Comparison of ENCODE assay signal across 20 cellular contexts in the genomic region with DNA sequence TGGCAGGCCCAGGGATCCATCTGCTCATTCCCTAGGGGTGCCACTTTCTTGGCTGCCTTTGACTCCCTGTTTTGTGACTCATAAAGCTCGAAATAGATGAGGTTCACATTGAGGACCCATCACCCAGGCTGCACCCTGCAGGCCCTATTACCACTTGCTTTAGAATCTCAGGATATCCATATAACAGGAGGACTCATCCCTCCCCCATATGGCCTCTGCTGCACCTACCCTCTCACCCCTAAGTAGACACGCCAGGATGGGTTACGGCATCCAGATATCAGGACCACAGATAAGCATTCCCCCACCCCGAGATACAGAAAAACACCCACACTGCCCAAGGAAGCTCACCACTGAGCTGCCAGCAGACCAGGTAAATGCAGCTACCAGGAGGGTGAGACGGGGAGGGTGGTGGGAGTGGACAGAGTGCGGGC.
DNase-seq lines count a peak whose midpoint lies in the region; ATAC-seq and TF ChIP-seq lines count a peak whose summit lies in the region.
"Had no signal": no experiment of that assay in that cellular context is flagged by ENCODE, and none has a peak within 500 bp of the region (broad histone marks: within the 10 kb centered on the region; RNA-seq: fewer than 3 reads in every experiment).

No MANE protein-coding gene starts in this region.

- peaks cover 6 to 39% of the 10 kb centered on the region in 2 experiments; a peak in 3 of 4 replicates for H3K79me1 ChIP-seq in IMR-90 (ENCODE audit: low read depth in 1 of 2, low read length in 2 of 2)

- H3K36me3 Mint-ChIP-seq in activated naive CD4-positive, alpha-beta T cell treated with anti-CD3 and anti-CD28 coated beads, Interleukin-2, amount 10 ng/mL, durations not matched to agents 7 days and 5 days, result no peaks in the 10 kb centered on the region
- H3K36me3 Mint-ChIP-seq: CD8-positive, alpha-beta T cell had no signal

- H3K9me1 ChIP-seq in IMR-90 (ENCODE audit: insufficient read depth, low read length), result peaks cover 15% of the 10 kb centered on the region; the same call in 1 of the 2 replicates

- H2BK20ac ChIP-seq in IMR-90 (ENCODE audit: low read depth, low read length), result peak overlapping the region; percentile 65; the same call in 1 of the 2 replicates

- peak overlapping the region; percentile 48 for H2BK5ac ChIP-seq in IMR-90 (ENCODE audit: low read depth, low read length, poor library complexity, severe bottlenecking)

- H3K27ac Mint-ChIP-seq in activated naive CD4-positive, alpha-beta T cell treated with anti-CD3 and anti-CD28 coated beads, Interleukin-2, amount 10 ng/mL, durations not matched to agents 7 days and 5 days, result peak overlapping the region; percentile 24
- H3K27ac Mint-ChIP-seq: CD8-positive, alpha-beta T cell had no signal

- peak overlapping the region; percentile 56; the same call in 1 of the 2 replicates for H4K5ac ChIP-seq in IMR-90 (ENCODE audit: low read depth, low read length)

- H3K36me3 ChIP-seq in IMR-90 (ENCODE audit: control insufficient read depth, insufficient read depth, low read length) (0 out of 2 replicates have a peak, but pooled peaks cover 2% of the 10 kb centered on the region), stomach (no peaks in the 10 kb centered on the region), Karpas-422 (ENCODE audit: insufficient read depth, low read length) (no peaks in the 10 kb centered on the region)
- H3K36me3 ChIP-seq: tibial nerve had no signal

- H3K27ac ChIP-seq in IMR-90 (ENCODE audit: insufficient read depth, low read length) (no peak overlapping the region), stomach (no peak overlapping the region), Karpas-422 (ENCODE audit: low read length) (no peak overlapping the region)
- H3K27ac ChIP-seq: PC-9, tibial nerve had no signal

- H3K4me2 ChIP-seq in IMR-90 (ENCODE audit: low read depth, low read length) (no peak overlapping the region), Karpas-422 (ENCODE audit: low read depth, low read length, poor library complexity, severe bottlenecking) (no peak overlapping the region)
- H3K4me2 ChIP-seq: PC-9 had no signal

- H3K9ac ChIP-seq in IMR-90 (ENCODE audit: low read depth, low read length) (no peak overlapping the region), Karpas-422 (ENCODE audit: low read length) (no peak overlapping the region)

- peak overlapping the region; percentile 35; the same call in 1 of the 2 replicates for H2AK5ac ChIP-seq in IMR-90 (ENCODE audit: low read depth, low read length)

- no peaks in the 10 kb centered on the region for H3K9me3 Mint-ChIP-seq in activated naive CD4-positive, alpha-beta T cell treated with anti-CD3 and anti-CD28 coated beads, Interleukin-2, amount 10 ng/mL, durations not matched to agents 7 days and 5 days
- H3K9me3 Mint-ChIP-seq: CD8-positive, alpha-beta T cell had no signal

- TF ChIP-seq RAD21 in IMR-90 (IDR thresholded peaks at IDR 0.05; ENCODE audit: low read length), result no peak

- peak overlapping the region; percentile 53 for H2AK9ac ChIP-seq in IMR-90 (replicated peaks; ENCODE audit: low read depth, low read length, poor library complexity)

- DNase-seq in activated naive CD4-positive, alpha-beta T cell treated with anti-CD3 and anti-CD28 coated beads, Interleukin-2, amount 10 ng/mL, durations not matched to agents 7 days and 5 days, result no peak
- DNase-seq in activated naive CD4-positive, alpha-beta T cell treated with Interleukin-2 at 50 U/mL for 16 hours, result no peak
- DNase-seq in IMR-90, result no peak
- DNase-seq in fibroblast of mammary gland (ENCODE audit: low read depth), result peak; percentile 24
- DNase-seq in stomach, result peak; percentile 15
- no peak for DNase-seq in GOT3 (lab: John Stamatoyannopoulos, UW)
- no peak for DNase-seq in Karpas-422
- DNase-seq: activated CD4-positive, alpha-beta T cell treated with anti-CD3 and anti-CD28 coated beads for 1 hour; anterior cingulate cortex; foreskin melanocyte; HCEC 1CT; NCI-H2081 treated with DMSO at 0.1 percent for 48 hours; NCI-H526 treated with DMSO at 0.1 percent for 48 hours; PC-9; stimulated activated naive CD4-positive, alpha-beta T cell treated with Interleukin-2 at 50 U/mL for 16 hours; T-helper 9 cell had no signal

- no peaks in the 10 kb centered on the region for H3K4me1 Mint-ChIP-seq in activated naive CD4-positive, alpha-beta T cell treated with anti-CD3 and anti-CD28 coated beads, Interleukin-2, amount 10 ng/mL, durations not matched to agents 7 days and 5 days

- H3K4me3 Mint-ChIP-seq in activated naive CD4-positive, alpha-beta T cell treated with anti-CD3 and anti-CD28 coated beads, Interleukin-2, amount 10 ng/mL, durations not matched to agents 7 days and 5 days, result no peak overlapping the region
- H3K4me3 Mint-ChIP-seq: CD8-positive, alpha-beta T cell had no signal

- no peak for TF ChIP-seq EP300 in stomach (IDR thresholded peaks at IDR 0.05)

- H4K20me1 ChIP-seq in IMR-90 (ENCODE audit: insufficient read depth, low read length) (no peaks in the 10 kb centered on the region), Karpas-422 (ENCODE audit: insufficient read depth, low read depth, low read length) (no peaks in the 10 kb centered on the region; the same call in 1 of the 2 replicates)

- peak overlapping the region; percentile 62 for H4K91ac ChIP-seq in IMR-90 (ENCODE audit: insufficient read depth, low read depth, low read length)

- H3K23ac ChIP-seq in IMR-90 (ENCODE audit: low read depth, low read length), result no peak overlapping the region

- H3K4ac ChIP-seq in IMR-90 (ENCODE audit: low read depth, low read length), result peak overlapping the region; percentile 79

- no peak for TF ChIP-seq CTCF in IMR-90 (conservative IDR thresholded peaks at IDR 0.05; ENCODE audit: low read depth, low read length)
- TF ChIP-seq CTCF in fibroblast of mammary gland (conservative IDR thresholded peaks at IDR 0.05; ENCODE audit: control insufficient read depth, insufficient read depth, low read depth, low read length), result no peak
- TF ChIP-seq CTCF in stomach (IDR thresholded peaks at IDR 0.05), result no peak

- H3K4me1 ChIP-seq in IMR-90 (ENCODE audit: control insufficient read depth, insufficient read depth, low read length) (peaks cover 14% of the 10 kb centered on the region), stomach (no peaks in the 10 kb centered on the region), Karpas-422 (ENCODE audit: low read length) (no peaks in the 10 kb centered on the region)
- H3K4me1 ChIP-seq: tibial nerve had no signal

- TF ChIP-seq POLR2A in IMR-90 (IDR thresholded peaks at IDR 0.05; ENCODE audit: low read depth, low read length), result no peak
- TF ChIP-seq POLR2A in stomach (IDR thresholded peaks at IDR 0.05), result no peak

- in situ Hi-C loops in IMR-90 (cut with MboI; ENCODE audit: low sequenced_read_pairs), result no loop called here

- peak overlapping the region; percentile 42; the same call in 1 of the 2 replicates for H3K18ac ChIP-seq in IMR-90 (ENCODE audit: low read depth, low read length)

- BruUV-seq in IMR-90 (replicated peaks; lab: Mats Ljungman, UMichigan), result no TSS peak

- H2BK120ac ChIP-seq in IMR-90 (ENCODE audit: low read depth, low read length), result peak overlapping the region; percentile 54

- H3K27me3 ChIP-seq in IMR-90 (ENCODE audit: control insufficient read depth, insufficient read depth, low read length) (no peaks in the 10 kb centered on the region), stomach (peaks cover 0 to 8% (median 0%) of the 10 kb centered on the region in 3 donors), Karpas-422 (ENCODE audit: low read length) (no peaks in the 10 kb centered on the region)
- H3K27me3 ChIP-seq: tibial nerve had no signal

- CTCF ChIA-PET in activated naive CD4-positive, alpha-beta T cell treated with anti-CD3 and anti-CD28 coated beads, Interleukin-2, amount 10 ng/mL, durations not matched to agents 7 days and 5 days (lab: Charles Lee), result interaction anchor here (0.8 kb wide), 1 partner anchor 13 kb away, joined by 3 read pairs; no protein-coding TSS in a partner anchor
- CTCF ChIA-PET in IMR-90 (lab: Yijun Ruan, JAX), result interaction anchor here (0.6 to 1.4 kb wide), 6 partner anchors 11 to 1099 kb away, joined by 3 to 5 read pairs (median 3); no protein-coding TSS in a partner anchor

- POLR2A ChIA-PET in IMR-90 (lab: Charles Lee; ENCODE audit: unreplicated experiment), result no interaction called here

- H3K9me3 ChIP-seq in IMR-90 (ENCODE audit: control insufficient read depth, insufficient read depth, low read length), result no peaks in the 10 kb centered on the region
- H3K9me3 ChIP-seq in stomach, result no peaks in the 10 kb centered on the region
- H3K9me3 ChIP-seq in Karpas-422 (ENCODE audit: low read length), result no peaks in the 10 kb centered on the region
- H3K9me3 ChIP-seq: tibial nerve had no signal

- ATAC-seq in IMR-90 (ENCODE audit: low read depth) (no peak), GM21423 (IDR thresholded peaks at IDR 0.05; ENCODE audit: unreplicated experiment) (no peak)
- ATAC-seq: CD8-positive, alpha-beta T cell; sciatic nerve had no signal

- H4K8ac ChIP-seq in IMR-90 (ENCODE audit: low read depth in 2 of 2, low read length in 2 of 2), result peak overlapping the region in 1 of 2 experiments; percentile 46; a peak in 1 of 4 replicates

- no peak overlapping the region for H3K4me3 ChIP-seq in IMR-90 (ENCODE audit: insufficient read depth, low read depth, low read length)
- no peak overlapping the region for H3K4me3 ChIP-seq in fibroblast of mammary gland (ENCODE audit: control insufficient read depth, low read depth, low read length)
- no peak overlapping the region for H3K4me3 ChIP-seq in stomach
- H3K4me3 ChIP-seq in Karpas-422 (ENCODE audit: low read length), result no peak overlapping the region
- H3K4me3 ChIP-seq: PC-9, tibial nerve had no signal

- WGBS in IMR-90 (ENCODE audit: extremely low coverage in 2 of 2, insufficient read length in 1 of 2), 2 experiments, result 100% methylated on average over 2 of the region's 6 CpGs; no CpG with 5 or more reads in 1 of the 2 experiments
- 74 to 85% (median 75%) methylated on average over 6 of the region's 6 CpGs for WGBS in stomach, 5 donors

- H3K79me2 ChIP-seq in Karpas-422 (ENCODE audit: low read length), result no peaks in the 10 kb centered on the region

- H3K9me2 ChIP-seq in Karpas-422 (replicated peaks; ENCODE audit: insufficient read depth, low read length), result no peaks in the 10 kb centered on the region

- dilution Hi-C loops in IMR-90 (cut with HindIII; ENCODE audit: low sequenced_read_pairs, unreplicated experiment), result no loop called here

- H3K56ac ChIP-seq in IMR-90 (ENCODE audit: extremely low read depth, insufficient read depth, low read length), result no peak overlapping the region

- H3K14ac ChIP-seq in IMR-90 (replicated peaks; ENCODE audit: low read depth, low read length), result peak overlapping the region; percentile 55

- H3K27me3 Mint-ChIP-seq in activated naive CD4-positive, alpha-beta T cell treated with anti-CD3 and anti-CD28 coated beads, Interleukin-2, amount 10 ng/mL, durations not matched to agents 7 days and 5 days, result peaks cover 19% of the 10 kb centered on the region

- intact Hi-C loops in IMR-90 (cut with micrococcal nuclease), result no loop called here
- intact Hi-C loops in stomach (cut with DNase I; ENCODE audit: low total_unique reads), result no loop called here

- no peak overlapping the region for H2AFZ ChIP-seq in IMR-90 (replicated peaks; ENCODE audit: low read length, poor library complexity)
- H2AFZ ChIP-seq in Karpas-422 (ENCODE audit: low read length), result no peak overlapping the region
- H2AFZ ChIP-seq: PC-9 had no signal

- H2BK15ac ChIP-seq in IMR-90 (ENCODE audit: low read depth, low read length), result peak overlapping the region; percentile 27; the same call in 1 of the 3 replicates

TF ChIP-seq in IMR-90, 13 proteins besides CTCF, POLR2A, EP300 and RAD21 (continues in another document):
- no peak for TF ChIP-seq RFX5 (IDR thresholded peaks at IDR 0.05; ENCODE audit: low read depth, low read length)

Comparison
In these comparisons a context has a peak if more than half of its experiments do, and no peak if none do; other contexts are left out.
1. DNase-seq: peak in fibroblast of mammary gland (single experiment) and stomach (single experiment); none in activated naive CD4-positive, alpha-beta T cell treated with anti-CD3 and anti-CD28 coated beads, Interleukin-2, amount 10 ng/mL, durations not matched to agents 7 days and 5 days (single experiment), activated naive CD4-positive, alpha-beta T cell treated with Interleukin-2 at 50 U/mL for 16 hours (single experiment), IMR-90 (single experiment), GOT3 (single experiment) and Karpas-422 (single experiment).